In genomic region chr1:27365372-27366112, GRCh38 we compare ENCODE assay signal across 1 cellular context.
TF ChIP-seq lines count a peak whose summit lies in the region.

No MANE protein-coding gene starts in this region.

TF ChIP-seq in K562, 482 proteins besides CTCF, POLR2A, EP300 and RAD21 (continues in another document):
- no peak for TF ChIP-seq FOXK1 (CRISPR knock-in tag; IDR thresholded peaks at IDR 0.05; ENCODE audit: borderline replicate concordance)
- no peak for TF ChIP-seq PRPF4 (IDR thresholded peaks at IDR 0.05; ENCODE audit: insufficient read depth, low read depth, low read length, poor library complexity, severe bottlenecking)
- TF ChIP-seq SNIP1 (IDR thresholded peaks at IDR 0.05; ENCODE audit: low read depth), result no peak
- TF ChIP-seq ZHX1 (conservative IDR thresholded peaks at IDR 0.05; ENCODE audit: low read length), result no peak
- TF ChIP-seq NR0B1 (IDR thresholded peaks at IDR 0.05; ENCODE audit: partially characterized antibody), result no peak
- no peak for TF ChIP-seq ZNF121 (CRISPR knock-in tag; conservative IDR thresholded peaks at IDR 0.05)
- no peak for TF ChIP-seq BHLHE40 (IDR thresholded peaks at IDR 0.05; ENCODE audit: low read length)
- no peak for TF ChIP-seq TCF7 (IDR thresholded peaks at IDR 0.05; ENCODE audit: borderline replicate concordance)
- TF ChIP-seq CCNT2 (IDR thresholded peaks at IDR 0.05; ENCODE audit: borderline replicate concordance, extremely low read depth, insufficient read length, low read depth, low read length), result no peak
- TF ChIP-seq AFF4 (CRISPR knock-in tag; IDR thresholded peaks at IDR 0.05), result no peak
- peak; percentile 63 for TF ChIP-seq GABPA (tag; conservative IDR thresholded peaks at IDR 0.05; ENCODE audit: low read depth)
- TF ChIP-seq NR2C1 (IDR thresholded peaks at IDR 0.05), result no peak
- no peak for TF ChIP-seq NR2C1 (tag; IDR thresholded peaks at IDR 0.05)
- TF ChIP-seq MXI1 (IDR thresholded peaks at IDR 0.05; ENCODE audit: low read depth, low read length), result no peak
- TF ChIP-seq CUX1 (CRISPR knock-in tag; IDR thresholded peaks at IDR 0.05), result no peak
- 0 out of 2 replicates have a peak, but pooled peaks have one; percentile 71 for TF ChIP-seq SMAD2 (IDR thresholded peaks at IDR 0.05; ENCODE audit: low read depth, low read length)
- no peak for TF ChIP-seq MCM5 (IDR thresholded peaks at IDR 0.05; ENCODE audit: low read depth)
- no peak for TF ChIP-seq RBM34 (IDR thresholded peaks at IDR 0.05; ENCODE audit: borderline replicate concordance, insufficient read depth, low read length)
- peak; percentile 69 for TF ChIP-seq VEZF1 (CRISPR knock-in tag; IDR thresholded peaks at IDR 0.05)
- peak; percentile 13; the same call in 1 of the 2 replicates for TF ChIP-seq PKNOX1 (IDR thresholded peaks at IDR 0.05)
- no peak for TF ChIP-seq TEAD4 (IDR thresholded peaks at IDR 0.05; ENCODE audit: low read length)
- no peak for TF ChIP-seq TEAD4 (CRISPR knock-in tag; IDR thresholded peaks at IDR 0.05; ENCODE audit: borderline replicate concordance)
- peak; percentile 88 for TF ChIP-seq SP1 (CRISPR knock-in tag; IDR thresholded peaks at IDR 0.05)
- TF ChIP-seq MNT (conservative IDR thresholded peaks at IDR 0.05), result peak in 1 of 2 experiments; percentile 56; a peak in 2 of 4 replicates
- TF ChIP-seq MYNN (IDR thresholded peaks at IDR 0.05), result no peak
- TF ChIP-seq MYNN (CRISPR knock-in tag; IDR thresholded peaks at IDR 0.05), result no peak
- no peak for TF ChIP-seq PATZ1 (CRISPR knock-in tag; IDR thresholded peaks at IDR 0.05; ENCODE audit: borderline replicate concordance)
- TF ChIP-seq ZNF512 (tag; IDR thresholded peaks at IDR 0.05), result no peak
- no peak for TF ChIP-seq MXD1 (CRISPR knock-in tag; IDR thresholded peaks at IDR 0.05; ENCODE audit: borderline replicate concordance, poor library complexity, severe bottlenecking)
- no peak for TF ChIP-seq SNAPC5 (CRISPR knock-in tag; IDR thresholded peaks at IDR 0.05)
- TF ChIP-seq ZBED1 (IDR thresholded peaks at IDR 0.05), result 0 out of 2 replicates have a peak, but pooled peaks have one; percentile 33
- peak; percentile 62 for TF ChIP-seq TBP (optimal IDR thresholded peaks at IDR 0.05; ENCODE audit: low read depth, low read length)
- TF ChIP-seq CTBP1 (IDR thresholded peaks at IDR 0.05; ENCODE audit: borderline replicate concordance), result no peak; the same call in 1 of the 2 replicates
- TF ChIP-seq RBFOX2 (IDR thresholded peaks at IDR 0.05; ENCODE audit: low read depth, low read length), result no peak
